8 cellular contexts compared by ENCODE assay signal in genomic region chr2:169480079-169480465, GRCh38. TPM values are rescaled to one million over a fixed set of nuclear protein-coding genes. Genes with fewer than 3 reads are reported as not detected.
DNase-seq lines count a peak whose midpoint lies in the region; ATAC-seq and TF ChIP-seq lines count a peak whose summit lies in the region.

No MANE protein-coding gene starts in this region.

- H3K9me3 ChIP-seq in HCT116 (ENCODE audit: control insufficient read depth in 1 of 2, insufficient read depth in 1 of 2, low read depth in 1 of 2, low read length in 2 of 2): no peaks in the 10 kb centered on the region

- peak overlapping the region; percentile 88 for H3K4me3 ChIP-seq in ACC112 (ENCODE audit: low read depth, low read length)
- H3K4me3 ChIP-seq in HCT116 (replicated peaks in 1 of 2; ENCODE audit: low read depth in 1 of 2, low read length in 2 of 2): peak overlapping the region; percentile 54 to 68
- peak overlapping the region; percentile 69 for H3K4me3 ChIP-seq in astrocyte of the spinal cord (ENCODE audit: low read depth, low read length)

- CTCF ChIA-PET in HCT116 (lab: Charles Lee): interaction anchor here (1.0 to 1.3 kb wide), 2 partner anchors 11 to 345 kb away, joined by 3 read pairs; partner anchors contain the start of gene METTL5

- RAD21 ChIA-PET in HCT116 (lab: Charles Lee; ENCODE audit: low non-redundant PET in 1 of 2, low total read pairs in 2 of 2, uncharacterized antibody in 2 of 2, unreplicated experiment in 2 of 2): no interaction called here

- H2AFZ ChIP-seq in ACC112 (ENCODE audit: low read length, unreplicated experiment): peak overlapping the region; percentile 95
- H2AFZ ChIP-seq in HCT116 (ENCODE audit: low read depth, low read length, poor library complexity, severe bottlenecking): no peak overlapping the region

- H3K27ac ChIP-seq in ACC112 (ENCODE audit: low read depth, low read length): peak overlapping the region; percentile 46; the same call in 1 of the 2 replicates
- H3K27ac ChIP-seq in HCT116 (ENCODE audit: low read depth, low read length): no peak overlapping the region

- no peaks in the 10 kb centered on the region for H3K27me3 Mint-ChIP-seq in memory B cell

- peaks cover 3% of the 10 kb centered on the region; the same call in 1 of the 2 replicates for H3K36me3 ChIP-seq in ACC112 (ENCODE audit: insufficient read depth, low read length)
- H3K36me3 ChIP-seq in HCT116 (ENCODE audit: control insufficient read depth in 1 of 2, insufficient read depth in 2 of 2, low read length in 2 of 2): no peaks in the 10 kb centered on the region

- no peak for TF ChIP-seq CTCF in HCT116 (IDR thresholded peaks at IDR 0.05 in 2 of 3, conservative IDR thresholded peaks at IDR 0.05 in 1 of 3; ENCODE audit: borderline replicate concordance in 1 of 3, insufficient read depth in 1 of 3, low read depth in 2 of 3, low read length in 2 of 3)
- TF ChIP-seq CTCF in astrocyte of the spinal cord (IDR thresholded peaks at IDR 0.05; ENCODE audit: low read depth, low read length): no peak

- H3K4me3 Mint-ChIP-seq in memory B cell: peak overlapping the region; percentile 89

- in situ Hi-C loops in astrocyte of the spinal cord (cut with HindIII; ENCODE audit: low sequenced_read_pairs): no loop called here

- DNase-seq in HCT116 (ENCODE audit: low read depth, low spot score) (no peak), astrocyte of the spinal cord (ENCODE audit: low read depth, low spot score) (peak; percentile 3), memory B cell (ENCODE audit: low spot score in 2 of 2) (no peak), NCI-H748 treated with DMSO at 0.1 percent for 48 hours (lab: John Stamatoyannopoulos, UW) (no peak)
- no peak for DNase-seq in stimulated activated CD4-positive, alpha-beta T cell treated with anti-CD3 and anti-CD28 coated beads, Interleukin-2, amount 100 ng/mL, for 48 hours
- no peak for DNase-seq in activated CD4-positive, CD25-positive, alpha-beta regulatory T cell treated with anti-CD3 and anti-CD28 coated beads, Interleukin-2, amount 50 U/mL, for 72 hours

- H3K27ac Mint-ChIP-seq in memory B cell: no peak overlapping the region

- H3K27me3 ChIP-seq in ACC112 (ENCODE audit: insufficient read depth, low read length) (no peaks in the 10 kb centered on the region), HCT116 (ENCODE audit: insufficient read depth, low read length) (no peaks in the 10 kb centered on the region)

- H3K9me2 ChIP-seq in HCT116 (ENCODE audit: insufficient read depth): no peaks in the 10 kb centered on the region

- TF ChIP-seq POLR2A in HCT116 (IDR thresholded peaks at IDR 0.05; ENCODE audit: borderline replicate concordance, extremely low read depth, insufficient read depth, insufficient read length): no peak

- no peaks in the 10 kb centered on the region for H4K20me1 ChIP-seq in HCT116 (ENCODE audit: insufficient read depth)

- peaks cover 7% of the 10 kb centered on the region for H3K4me1 Mint-ChIP-seq in memory B cell

- POLR2A ChIA-PET in HCT116 (lab: Charles Lee): no interaction called here

- H3K9ac ChIP-seq in HCT116 (ENCODE audit: low read length): peak overlapping the region; percentile 63

- intact Hi-C loops in HCT116 (cut with micrococcal nuclease): no loop called here

- no peaks in the 10 kb centered on the region for H3K36me3 Mint-ChIP-seq in memory B cell

- ATAC-seq in HCT116: no peak
- ATAC-seq in memory B cell (ENCODE audit: low read depth): no peak
- ATAC-seq in HG02840 (IDR thresholded peaks at IDR 0.05; ENCODE audit: low FRiP score, unreplicated experiment): no peak

- BruUV-seq in HCT116 (replicated peaks; lab: Mats Ljungman, UMichigan): no TSS peak

- H3K4me1 ChIP-seq in ACC112 (ENCODE audit: control insufficient read depth, insufficient read depth, low read length, unreplicated experiment) (peaks cover 8% of the 10 kb centered on the region), HCT116 (ENCODE audit: control insufficient read depth in 1 of 2, insufficient read depth in 2 of 2, low read length in 2 of 2) (peaks cover 0 to 12% of the 10 kb centered on the region in 2 experiments; a peak in 1 of 4 replicates)

- TF ChIP-seq RAD21 in HCT116 (IDR thresholded peaks at IDR 0.05; ENCODE audit: low read depth): no peak

- H3K79me2 ChIP-seq in ACC112 (ENCODE audit: control insufficient read depth, insufficient read depth, low read length, unreplicated experiment) (peaks cover 3% of the 10 kb centered on the region), HCT116 (ENCODE audit: insufficient read depth, low read length) (no peaks in the 10 kb centered on the region; the same call in 1 of the 2 replicates)

- no peaks in the 10 kb centered on the region for H3K9me3 Mint-ChIP-seq in memory B cell

- H3K4me2 ChIP-seq in HCT116 (ENCODE audit: low read length): peak overlapping the region; percentile 75

TF ChIP-seq in HCT116, 20 proteins besides CTCF, POLR2A, EP300 and RAD21:
- no peak for TF ChIP-seq MAX (IDR thresholded peaks at IDR 0.05)
- no peak for TF ChIP-seq ELF1 (IDR thresholded peaks at IDR 0.05; ENCODE audit: borderline replicate concordance, low read depth)
- TF ChIP-seq YY1 (IDR thresholded peaks at IDR 0.05; ENCODE audit: extremely low read depth, insufficient replicate concordance, low read depth, low read length): no peak
- no peak for TF ChIP-seq EZH2phosphoT487 (IDR thresholded peaks at IDR 0.05; ENCODE audit: borderline replicate concordance)
- TF ChIP-seq EGR1 (IDR thresholded peaks at IDR 0.05; ENCODE audit: low read depth): no peak
- TF ChIP-seq POLR2AphosphoS5 (IDR thresholded peaks at IDR 0.05; ENCODE audit: low read depth, low read length): no peak
- no peak for TF ChIP-seq TCF7L2 (IDR thresholded peaks at IDR 0.05; ENCODE audit: borderline replicate concordance, extremely low read depth, insufficient read depth, insufficient read length)
- TF ChIP-seq EZH2 (IDR thresholded peaks at IDR 0.05): no peak
- no peak for TF ChIP-seq ZNF274 (IDR thresholded peaks at IDR 0.05; ENCODE audit: low read depth, low read length)
- TF ChIP-seq SP1 (IDR thresholded peaks at IDR 0.05; ENCODE audit: low read depth): no peak
- no peak for TF ChIP-seq FOSL1 (IDR thresholded peaks at IDR 0.05; ENCODE audit: low read depth)
- no peak for TF ChIP-seq ZFX (IDR thresholded peaks at IDR 0.05)

RNA-seq across cellular contexts. Expression of gene BBS5, which starts 0.8 kb away (rescaled TPM):
- total RNA-seq in HCT116 (2021; ENCODE audit: unreplicated experiment): 4.6 TPM
- polyA plus RNA-seq in HCT116 (2012): 1.0 and 1.6 TPM in 2 replicates

RNA-seq across cellular contexts. Expression of gene KLHL41, which starts 29.4 kb away (rescaled TPM):
- total RNA-seq in HCT116 (2021; ENCODE audit: unreplicated experiment): 0.15 TPM
- 0.40 and 0.49 TPM in 2 replicates for polyA plus RNA-seq in HCT116 (2012)
